Comparison of ENCODE assay signal across 19 cellular contexts in genomic region chr9:108316066-108316465, GRCh38.
"Had no signal": no experiment of that assay in that cellular context is flagged by ENCODE, and none has a peak within 500 bp of the region (broad histone marks: within the 10 kb centered on the region; RNA-seq: fewer than 3 reads in every experiment).

No MANE protein-coding gene starts in this region.

- DNase-seq: erythroblast; glutamatergic neuron; islet precursor cell; mammary epithelial cell; mucosa of descending colon; naive thymus-derived CD8-positive, alpha-beta T cell; psoas muscle; retina; right lobe of liver; spleen; stimulated activated CD4-positive, alpha-beta T cell treated with anti-CD3 and anti-CD28 coated beads, Interleukin-15, amount 100 ng/mL, for 24 hours; stimulated activated CD4-positive, alpha-beta T cell treated with anti-CD3 and anti-CD28 coated beads, Interleukin-1b, Interleukin-23, amount 100 ng/mL, for 48 hours; stimulated activated CD4-positive, alpha-beta T cell treated with anti-CD3 and anti-CD28 coated beads, Interleukin-4, amount 100 ng/mL, for 24 hours; stomach; substantia nigra had no signal

- H3K9me3 Mint-ChIP-seq: stimulated activated memory B cell treated with anti-CD40 and anti-IgM and Interleukin-4, amounts not matched to agents 10 μg/mL and 1 μg/mL and 100 μg/mL, for 72 hours had no signal

- H3K4me3 ChIP-seq: gastroesophageal sphincter, mucosa of descending colon, psoas muscle, right lobe of liver, spleen, stomach had no signal

- H3K4me3 Mint-ChIP-seq: dendritic cell treated with granulocyte-macrophage colony-stimulating factor and Interleukin-4, amounts not matched to agents 40 ng/mL and 50 ng/mL, for 4 days; naive thymus-derived CD8-positive, alpha-beta T cell; stimulated activated memory B cell treated with anti-CD40 and anti-IgM and Interleukin-4, amounts not matched to agents 10 μg/mL and 1 μg/mL and 100 μg/mL, for 72 hours had no signal

- H3K27ac Mint-ChIP-seq: dendritic cell treated with granulocyte-macrophage colony-stimulating factor and Interleukin-4, amounts not matched to agents 40 ng/mL and 50 ng/mL, for 4 days; naive thymus-derived CD8-positive, alpha-beta T cell; stimulated activated memory B cell treated with anti-CD40 and anti-IgM and Interleukin-4, amounts not matched to agents 10 μg/mL and 1 μg/mL and 100 μg/mL, for 72 hours had no signal

- H3K27me3 Mint-ChIP-seq: dendritic cell treated with granulocyte-macrophage colony-stimulating factor and Interleukin-4, amounts not matched to agents 40 ng/mL and 50 ng/mL, for 4 days; naive thymus-derived CD8-positive, alpha-beta T cell; stimulated activated memory B cell treated with anti-CD40 and anti-IgM and Interleukin-4, amounts not matched to agents 10 μg/mL and 1 μg/mL and 100 μg/mL, for 72 hours had no signal

- ATAC-seq: gastroesophageal sphincter; left lobe of liver; naive thymus-derived CD8-positive, alpha-beta T cell; psoas muscle; right lobe of liver; stimulated activated memory B cell treated with anti-CD40 and anti-IgM and Interleukin-4, amounts not matched to agents 10 μg/mL and 1 μg/mL and 100 μg/mL, for 72 hours had no signal

- H3K4me1 Mint-ChIP-seq: naive thymus-derived CD8-positive, alpha-beta T cell; stimulated activated memory B cell treated with anti-CD40 and anti-IgM and Interleukin-4, amounts not matched to agents 10 μg/mL and 1 μg/mL and 100 μg/mL, for 72 hours had no signal

- H3K36me3 Mint-ChIP-seq: naive thymus-derived CD8-positive, alpha-beta T cell; stimulated activated memory B cell treated with anti-CD40 and anti-IgM and Interleukin-4, amounts not matched to agents 10 μg/mL and 1 μg/mL and 100 μg/mL, for 72 hours had no signal
